ENCODE assay signal across 11 cellular contexts in the genomic region with DNA sequence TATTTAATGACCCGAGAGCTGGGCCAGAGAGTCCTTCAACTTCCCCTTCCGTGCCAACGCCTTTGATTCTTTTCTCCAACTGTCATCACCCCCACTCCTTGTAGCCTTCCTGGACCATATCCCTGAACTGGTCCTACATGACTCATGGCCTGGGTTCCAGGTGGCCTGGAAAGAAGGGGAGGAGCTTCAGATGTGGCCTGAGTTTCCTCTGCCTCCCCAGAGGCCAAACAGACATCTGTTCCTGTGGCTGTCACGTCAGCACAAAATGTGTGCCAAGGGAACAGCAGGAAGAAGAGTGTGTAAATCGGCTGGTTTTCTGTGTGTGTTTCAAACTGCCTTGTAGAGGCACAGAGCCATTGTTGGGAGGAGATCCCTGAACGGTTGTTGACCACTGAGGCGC. TPM values are rescaled to one million over a fixed set of nuclear protein-coding genes. Genes with fewer than 3 reads are reported as not detected.
A peak's percentile ranks its signal among the peaks of the same experiment; 100 is the strongest.
DNase-seq lines count a peak whose midpoint lies in the region; ATAC-seq and TF ChIP-seq lines count a peak whose summit lies in the region.
"Had no signal": no experiment of that assay in that cellular context is flagged by ENCODE, and none has a peak within 500 bp of the region (broad histone marks: within the 10 kb centered on the region; RNA-seq: fewer than 3 reads in every experiment).

No MANE protein-coding gene starts in this region.

- H3K4me3 ChIP-seq in choroid plexus epithelial cell (ENCODE audit: low read depth, low read length) = no peak overlapping the region
- H3K4me3 ChIP-seq: esophagus muscularis mucosa had no signal

- TF ChIP-seq CTCF in choroid plexus epithelial cell (conservative IDR thresholded peaks at IDR 0.05; ENCODE audit: low read depth, low read length) = no peak

- no peak for ATAC-seq in HG03095 (IDR thresholded peaks at IDR 0.05; ENCODE audit: unreplicated experiment)
- ATAC-seq: natural killer cell treated with Interleukin-12 subunit alpha and Interleukin-12 subunit beta and Interleukin-15 and Interleukin-18, amount 100 ng/mL, for 72 hours had no signal

- DNase-seq in Caki2 (ENCODE audit: low read depth) (peak; percentile 90), NCI-H446 (lab: John Stamatoyannopoulos, UW) (peak; percentile 33 to 86), choroid plexus epithelial cell (ENCODE audit: low read depth) (peak; percentile 61), mucosa of gallbladder (ENCODE audit: low spot score) (peak; percentile 21), G401 (ENCODE audit: low spot score) (no peak), T1000 (lab: John Stamatoyannopoulos, UW) (no peak), NCI-H1930 (lab: John Stamatoyannopoulos, UW) (no peak)
- DNase-seq: NCI-H2227 treated with DMSO at 0.1 percent for 48 hours had no signal

- in situ Hi-C loops in Caki2 (cut with HindIII; ENCODE audit: low pct_unique_long_range_greater_than_20kb, low sequenced_read_pairs) = loop anchor here (10.0 kb wide), 1 partner anchor 156 kb away; a partner anchor contains a TSS
- in situ Hi-C loops in G401 (cut with HindIII; ENCODE audit: low sequenced_read_pairs) = loop anchor here (25.0 kb wide), 1 partner anchor 144 kb away; no protein-coding TSS in a partner anchor

RNA-seq across cellular contexts. Expression of gene KIRREL1, which starts 24.9 kb away (rescaled TPM):
- total RNA-seq in Caki2 (2014; rRNA removed; shearing (Covaris generic); ENCODE audit: low replicate concordance) = 62.9 and 80.2 TPM in 2 replicates
- total RNA-seq in mucosa of gallbladder = 26.8 TPM
- total RNA-seq in G401 (2014; rRNA removed; shearing (Covaris generic)) = 29.9 and 31.1 TPM in 2 replicates
- total RNA-seq: natural killer cell treated with Interleukin-12 subunit alpha and Interleukin-12 subunit beta and Interleukin-15 and Interleukin-18, amount 100 ng/mL, for 72 hours had no signal

Comparison
In these comparisons a context has a peak if more than half of its experiments do, and no peak if none do; other contexts are left out.
1. DNase-seq: peak in Caki2 (single experiment), NCI-H446 (2 of 2), choroid plexus epithelial cell (single experiment) and mucosa of gallbladder (single experiment); none in G401 (single experiment), T1000 (single experiment) and NCI-H1930 (0 of 2).